ENCODE assay signal across 15 cellular contexts in the genomic region with DNA sequence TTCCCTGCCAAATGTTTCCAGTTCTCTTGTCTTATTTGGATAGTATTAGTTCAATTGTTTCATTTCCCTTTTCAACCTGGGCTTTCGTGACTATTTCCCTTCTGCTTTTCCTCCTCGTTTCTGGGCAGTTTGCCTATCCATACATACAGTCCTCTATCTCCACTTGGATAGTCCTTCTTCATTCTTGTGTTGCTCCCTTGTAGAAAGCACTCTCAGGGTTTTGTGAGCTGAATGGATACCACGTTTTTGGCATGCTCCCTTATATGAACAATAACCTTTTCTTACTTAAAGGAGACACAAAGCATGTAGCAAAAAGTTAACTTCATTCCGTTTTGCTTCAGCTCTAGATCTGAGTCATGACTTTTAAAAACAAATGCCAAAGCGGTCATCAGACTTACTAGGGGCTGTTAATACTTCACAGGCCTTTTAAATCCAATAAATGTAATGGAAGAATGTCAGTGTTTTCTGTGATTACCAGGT. TPM values are rescaled to one million over a fixed set of nuclear protein-coding genes. Genes with fewer than 3 reads are reported as not detected.
A peak's percentile ranks its signal among the peaks of the same experiment; 100 is the strongest.
DNase-seq lines count a peak whose midpoint lies in the region; ATAC-seq and TF ChIP-seq lines count a peak whose summit lies in the region.
"Had no signal": no experiment of that assay in that cellular context is flagged by ENCODE, and none has a peak within 500 bp of the region (broad histone marks: within the 10 kb centered on the region; RNA-seq: fewer than 3 reads in every experiment).

No MANE protein-coding gene starts in this region.

- H3K9me3 ChIP-seq in mammary epithelial cell (replicated peaks; ENCODE audit: insufficient read depth, low read length) (no peaks in the 10 kb centered on the region), left lung (no peaks in the 10 kb centered on the region)
- H3K9me3 ChIP-seq: SJSA1 had no signal

- dilution Hi-C loops in mammary epithelial cell (cut with HindIII; ENCODE audit: low sequenced_read_pairs): no loop called here

- H4K20me1 ChIP-seq in mammary epithelial cell (ENCODE audit: insufficient read depth, low read length): no peaks in the 10 kb centered on the region

- peak overlapping the region; percentile 71 for H2AFZ ChIP-seq in mammary epithelial cell (ENCODE audit: low read depth, low read length)

- intact Hi-C loops in mammary epithelial cell (cut with micrococcal nuclease): no loop called here
- intact Hi-C loops in left lung (cut with DNase I): no loop called here

- H3K27ac ChIP-seq in mammary epithelial cell (ENCODE audit: insufficient read depth, low read depth, low read length) (peak overlapping the region; percentile 76), left lung (no peak overlapping the region), caudate nucleus (ENCODE audit: low read depth, low read length) (no peak overlapping the region)
- H3K27ac ChIP-seq: SJSA1 had no signal

- peak overlapping the region; percentile 56 for H3K9ac ChIP-seq in mammary epithelial cell (ENCODE audit: insufficient read depth, low read length)

- H3K36me3 ChIP-seq in mammary epithelial cell (ENCODE audit: insufficient read depth, low read length) (no peaks in the 10 kb centered on the region), left lung (no peaks in the 10 kb centered on the region)
- H3K36me3 ChIP-seq: SJSA1 had no signal

- WGBS in mammary epithelial cell (ENCODE audit: low coverage, missing lambda C conversion rate): 0% methylated on average over 5 of the region's 5 CpGs

- H3K79me2 ChIP-seq in mammary epithelial cell (ENCODE audit: insufficient read depth, low read length): peaks cover 75% of the 10 kb centered on the region

- peak overlapping the region; percentile 73 for H3K4me2 ChIP-seq in mammary epithelial cell (ENCODE audit: insufficient read depth, low read depth, low read length)

- in situ Hi-C loops in mammary epithelial cell (cut with MboI; ENCODE audit: low sequenced_read_pairs in 2 of 2): no loop called here

- H3K4me1 ChIP-seq in mammary epithelial cell (ENCODE audit: insufficient read depth, low read length) (peaks cover 70% of the 10 kb centered on the region), left lung (no peaks in the 10 kb centered on the region)

- CTCF ChIA-PET in mammary epithelial cell (lab: Charles Lee; ENCODE audit: low non-redundant PET): no interaction called here

- DNase-seq in EH (ENCODE audit: low read depth): peak; percentile 44
- peak; percentile 37 for DNase-seq in NCI-H1092 treated with DMSO at 0.1 percent for 48 hours (lab: John Stamatoyannopoulos, UW)
- peak; percentile 69 for DNase-seq in mammary epithelial cell
- no peak for DNase-seq in left lung
- no peak for DNase-seq in NCI-H345 (lab: John Stamatoyannopoulos, UW)
- no peak for DNase-seq in mucosa of gallbladder (ENCODE audit: low spot score)
- DNase-seq in caudate nucleus (lab: John Stamatoyannopoulos, UW): no peak
- DNase-seq: activated CD4-positive, alpha-beta T cell treated with anti-CD3 and anti-CD28 coated beads for 4 hours; activated naive CD4-positive, alpha-beta T cell; CD4-positive, CD25-positive, alpha-beta regulatory T cell; effector memory CD4-positive, alpha-beta T cell; stimulated activated naive CD8-positive, alpha-beta T cell treated with anti-CD3 and anti-CD28 coated beads, Interleukin-15, Interleukin-2, amounts not matched to agents 100 U/mL and 50 U/mL, for 24 hours had no signal

- H3K27me3 ChIP-seq in mammary epithelial cell (ENCODE audit: insufficient read depth, low read length): no peaks in the 10 kb centered on the region
- H3K27me3 ChIP-seq in left lung: no peaks in the 10 kb centered on the region
- H3K27me3 ChIP-seq: SJSA1 had no signal

- peak overlapping the region in 1 of 3 experiments; percentile 6 for H3K4me3 ChIP-seq in mammary epithelial cell (replicated peaks in 1 of 3; ENCODE audit: insufficient read depth in 1 of 3, low read depth in 2 of 3, low read length in 3 of 3)
- H3K4me3 ChIP-seq in left lung: no peak overlapping the region
- H3K4me3 ChIP-seq: SJSA1 had no signal

- ATAC-seq in left lung (peak; percentile 21), HG03039 (IDR thresholded peaks at IDR 0.05; ENCODE audit: unreplicated experiment) (no peak)
- ATAC-seq: natural killer cell treated with Interleukin-12 subunit alpha and Interleukin-12 subunit beta and Interleukin-15 and Interleukin-18, amount 100 ng/mL, for 72 hours; stimulated activated naive CD8-positive, alpha-beta T cell treated with anti-CD3 and anti-CD28 coated beads, Interleukin-15, Interleukin-2, amounts not matched to agents 100 U/mL and 50 U/mL, for 24 hours had no signal

- no TSS peak for BruUV-seq in mammary epithelial cell (replicated peaks; lab: Mats Ljungman, UMichigan)

- TF ChIP-seq CTCF in mammary epithelial cell (conservative IDR thresholded peaks at IDR 0.05 in 1 of 2, IDR thresholded peaks at IDR 0.05 in 1 of 2; ENCODE audit: extremely low read depth in 1 of 2, insufficient read depth in 1 of 2, low read depth in 1 of 2, low read length in 2 of 2) (no peak), left lung (IDR thresholded peaks at IDR 0.05) (no peak)

RNA-seq across cellular contexts. Expression of a gene that starts 16.6 kb away (rescaled TPM):
- total RNA-seq in mammary epithelial cell: 10 to 100 TPM; 78.5 to 92.9 TPM
- 28.3 TPM for polyA plus RNA-seq in mammary epithelial cell
- 102 TPM for polyA minus RNA-seq in mammary epithelial cell
- total RNA-seq in left lung: 10 to 100 TPM; 23.7 to 37.1 TPM
- total RNA-seq in mucosa of gallbladder: 18.2 TPM

RNA-seq across cellular contexts. Expression of a gene that starts 51.5 kb away (rescaled TPM):
- total RNA-seq in mammary epithelial cell: 10 to 100 TPM; 34.5 to 46.0 TPM
- 22.6 TPM for polyA plus RNA-seq in mammary epithelial cell
- 52.8 TPM for polyA minus RNA-seq in mammary epithelial cell
- 10 to 100 TPM; 30.9 to 31.8 TPM for total RNA-seq in left lung
- total RNA-seq in mucosa of gallbladder: 29.7 TPM

Comparison
In these comparisons a context has a peak if more than half of its experiments do, and no peak if none do; other contexts are left out.
1. DNase-seq: peak in EH (single experiment), NCI-H1092 treated with DMSO at 0.1 percent for 48 hours (single experiment) and mammary epithelial cell (single experiment); none in left lung (0 of 2), NCI-H345 (single experiment), mucosa of gallbladder (single experiment) and caudate nucleus (0 of 61).